ENCODE assay signal across 23 cellular contexts in the genomic region with DNA sequence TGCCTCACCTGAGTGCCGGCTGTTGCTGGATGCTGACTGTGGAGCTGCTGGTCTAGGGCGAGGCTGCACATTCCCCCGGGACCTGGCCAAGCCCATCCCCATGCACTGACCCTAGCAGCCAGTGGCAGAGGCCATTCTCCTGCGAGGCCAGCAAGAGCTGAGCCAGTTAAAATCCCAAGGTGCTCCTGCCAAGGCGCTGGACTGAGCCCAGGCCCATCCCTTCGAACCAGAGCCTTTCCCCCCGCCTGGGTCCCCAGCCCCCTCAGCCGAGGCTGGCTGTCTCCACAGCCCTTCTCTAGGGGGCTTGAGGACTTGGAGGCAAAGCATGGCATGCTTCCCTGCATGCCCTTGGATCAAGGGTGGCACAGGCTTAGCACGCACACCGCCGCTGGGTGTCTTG. TPM values are rescaled to one million over a fixed set of nuclear protein-coding genes. Genes with fewer than 3 reads are reported as not detected.
DNase-seq lines count a peak whose midpoint lies in the region; ATAC-seq, FAIRE-seq and TF ChIP-seq lines count a peak whose summit lies in the region.
"Had no signal": no experiment of that assay in that cellular context is flagged by ENCODE, and none has a peak within 500 bp of the region (broad histone marks: within the 10 kb centered on the region; RNA-seq: fewer than 3 reads in every experiment).

No MANE protein-coding gene starts in this region.

- 91 to 92% methylated on average over 11 of the region's 11 CpGs for WGBS in heart right ventricle, 2 donors

- 0 out of 2 replicates have a peak, but pooled peaks cover 4% of the 10 kb centered on the region for H3F3A ChIP-seq in GM23338 (replicated peaks; ENCODE audit: low read depth)

- no peak overlapping the region for H2AFZ ChIP-seq in GM23338

- H3K4me1 ChIP-seq in heart right ventricle (peaks cover 23 to 76% (median 47%) of the 10 kb centered on the region in 9 donors), kidney (ENCODE audit: control insufficient read depth in 1 of 2, insufficient read depth in 1 of 2, low read depth in 1 of 2, low read length in 2 of 2) (peaks cover 15 to 61% of the 10 kb centered on the region in 2 donors), skeletal muscle tissue (ENCODE audit: control insufficient read depth in 3 of 3, insufficient read depth in 3 of 3, low read length in 3 of 3) (peaks cover 35 to 45% (median 41%) of the 10 kb centered on the region in 3 donors), GM23338 (ENCODE audit: insufficient read depth) (peaks cover 10% of the 10 kb centered on the region; the same call in 1 of the 2 replicates)

- FAIRE-seq in kidney (lab: Jason Lieb, UNC) = no peak
- FAIRE-seq in H54 (lab: Jason Lieb, UNC) = no peak
- FAIRE-seq: RCC 7860 had no signal

- no peak overlapping the region for H3K4me2 ChIP-seq in GM23338

- no peaks in the 10 kb centered on the region for H4K20me1 ChIP-seq in GM23338 (replicated peaks; ENCODE audit: insufficient read depth)

- H3K27ac ChIP-seq in heart right ventricle (peak overlapping the region in 1 of 10 donors; percentile 81), kidney (ENCODE audit: low read depth in 2 of 2, low read length in 2 of 2) (no peak overlapping the region), skeletal muscle tissue (ENCODE audit: low read depth, low read length) (no peak overlapping the region), GM23338 (ENCODE audit: low read depth) (no peak overlapping the region)
- H3K27ac ChIP-seq: SK-N-MC had no signal

- H3K36me3 Mint-ChIP-seq in GM23338 (ENCODE audit: low read depth) = no peaks in the 10 kb centered on the region
- H3K36me3 Mint-ChIP-seq: CD8-positive, alpha-beta T cell had no signal

- peaks cover 29% of the 10 kb centered on the region for H3K4me1 Mint-ChIP-seq in GM23338

- H3K36me3 ChIP-seq in heart right ventricle (peaks cover 0 to 5% (median 0%) of the 10 kb centered on the region in 9 donors), H7 (replicated peaks; ENCODE audit: control insufficient read depth, insufficient read depth, low read length) (no peaks in the 10 kb centered on the region), kidney (ENCODE audit: control insufficient read depth in 1 of 2, insufficient read depth in 2 of 2, low read length in 2 of 2) (peaks cover 0 to 4% of the 10 kb centered on the region in 2 donors), skeletal muscle tissue (ENCODE audit: control insufficient read depth in 3 of 3, insufficient read depth in 3 of 3, low read length in 3 of 3) (peaks cover 0 to 2% (median 0%) of the 10 kb centered on the region in 3 donors), GM23338 (ENCODE audit: insufficient read depth) (no peaks in the 10 kb centered on the region)
- H3K36me3 ChIP-seq: BE2C had no signal

- H3K27ac Mint-ChIP-seq in GM23338 = no peak overlapping the region
- H3K27ac Mint-ChIP-seq: CD8-positive, alpha-beta T cell had no signal

- H3K9me3 Mint-ChIP-seq in GM23338 = no peaks in the 10 kb centered on the region
- H3K9me3 Mint-ChIP-seq: CD8-positive, alpha-beta T cell had no signal

- DNase-seq in heart right ventricle (no peak), cardiac septum (ENCODE audit: low spot score) (no peak), H7 (peak; percentile 55), kidney (no peak), H54 (ENCODE audit: insufficient read length, low spot score) (no peak), activated gamma-delta T cell (lab: John Stamatoyannopoulos, UW) (no peak), GM23338 (ENCODE audit: low spot score) (no peak)
- DNase-seq: BE2C; CD8-positive, alpha-beta T cell; DMS79 treated with DMSO at 0.1 percent for 48 hours; HCEC 1CT; NCI-H1092 treated with DMSO at 0.1 percent for 48 hours; NCI-H146; NCI-H2081; NCI-H446 treated with DMSO at 0.1 percent for 48 hours; NCI-H748 treated with DMSO at 0.1 percent for 48 hours; SHP77 had no signal

- ATAC-seq in heart right ventricle (no peak), GM23338 (no peak)
- ATAC-seq: CD8-positive, alpha-beta T cell had no signal

- H3K4me3 ChIP-seq in heart right ventricle = peak overlapping the region in 6 of 10 donors; percentile 51 to 60 (median 59)
- no peak overlapping the region for H3K4me3 ChIP-seq in H7 (ENCODE audit: insufficient read depth, low read depth, low read length)
- peak overlapping the region; percentile 34 to 55 for H3K4me3 ChIP-seq in kidney (ENCODE audit: low read length in 2 of 2)
- peak overlapping the region in 2 of 3 donors; percentile 21 to 61 for H3K4me3 ChIP-seq in skeletal muscle tissue (ENCODE audit: low read length in 3 of 3)
- no peak overlapping the region for H3K4me3 ChIP-seq in GM23338
- H3K4me3 ChIP-seq: SK-N-MC had no signal

- H3K9me2 ChIP-seq in GM23338 (ENCODE audit: insufficient read depth) = no peaks in the 10 kb centered on the region

- H3K79me2 ChIP-seq in GM23338 (replicated peaks; ENCODE audit: insufficient read depth) = no peaks in the 10 kb centered on the region

- H3K9me3 ChIP-seq in heart right ventricle (no peaks in the 10 kb centered on the region), kidney (ENCODE audit: control insufficient read depth in 1 of 2, low read length in 2 of 2) (no peaks in the 10 kb centered on the region), skeletal muscle tissue (ENCODE audit: control insufficient read depth in 3 of 3, low read length in 3 of 3) (no peaks in the 10 kb centered on the region)
- H3K9me3 ChIP-seq: BE2C had no signal

- H3K4me3 Mint-ChIP-seq in GM23338 = no peak overlapping the region

- peaks cover 0 to 35% (median 0%) of the 10 kb centered on the region in 7 donors for H3K27me3 ChIP-seq in heart right ventricle
- peaks cover 1% of the 10 kb centered on the region; the same call in 1 of the 2 replicates for H3K27me3 ChIP-seq in H7 (ENCODE audit: control insufficient read depth, insufficient read depth, low read length)
- H3K27me3 ChIP-seq in skeletal muscle tissue (ENCODE audit: control insufficient read depth in 3 of 3, insufficient read depth in 3 of 3, low read length in 3 of 3) = peaks cover 10 to 63% (median 37%) of the 10 kb centered on the region in 3 donors
- H3K27me3 ChIP-seq in GM23338 (ENCODE audit: insufficient read depth) = peaks cover 9% of the 10 kb centered on the region; the same call in 1 of the 2 replicates
- H3K27me3 ChIP-seq: BE2C had no signal

- H3K9ac ChIP-seq in kidney (ENCODE audit: low read length in 2 of 2) (peak overlapping the region in 1 of 2 donors; percentile 34), skeletal muscle tissue (ENCODE audit: low read depth in 1 of 3, low read length in 3 of 3) (peak overlapping the region in 2 of 3 donors; percentile 33 to 45)

- peaks cover 24% of the 10 kb centered on the region for H3K27me3 Mint-ChIP-seq in GM23338 (ENCODE audit: insufficient read depth, low read depth, poor library complexity)

- TF ChIP-seq CTCF in heart right ventricle (IDR thresholded peaks at IDR 0.05) (no peak), kidney (IDR thresholded peaks at IDR 0.05; ENCODE audit: borderline replicate concordance, extremely low read depth, insufficient read depth) (no peak), GM23338 (conservative IDR thresholded peaks at IDR 0.05; ENCODE audit: low read depth in 2 of 2) (no peak)

- no peak for TF ChIP-seq POLR2A in H54 (IDR thresholded peaks at IDR 0.05; ENCODE audit: low read depth, low read length)

- intact Hi-C loops in heart right ventricle (cut with DNase I) (loop anchor here in 2 of 10 donors (2.0 to 5.0 kb wide), 2 partner anchors 41 to 183 kb away; no protein-coding TSS in a partner anchor), cardiac septum (cut with DNase I) (no loop called here), kidney (cut with DNase I) (no loop called here)

RNA-seq across cellular contexts. Expression of a gene that starts 1.6 kb away (rescaled TPM):
- total RNA-seq in heart right ventricle = 1 to 10 TPM; 2.0 to 9.1 (median 4.3) TPM
- 1 to 10 TPM; 4.9 to 7.5 TPM for polyA plus RNA-seq in heart right ventricle
- total RNA-seq in cardiac septum = 9.6 TPM
- 0.42 and 0.70 TPM in 2 replicates for total RNA-seq in H7 (2014; rRNA removed; shearing (Covaris generic))
- 32.1 TPM for total RNA-seq in kidney
- polyA plus RNA-seq in kidney (ENCODE audit: insufficient read depth, low read depth, low replicate concordance) = 20.0 TPM
- total RNA-seq in skeletal muscle tissue = 4.7 TPM
- 0.66 and 1.1 TPM in 2 replicates for total RNA-seq in GM23338 (2014; rRNA removed; shearing (Covaris generic))
- 0.15 and 0.21 TPM in 2 replicates for polyA plus RNA-seq in GM23338 (2016; fragmentation: Nextera tagmentation; extraction: Ambion mirVana)
- total RNA-seq: LHCN-M2 had no signal

RNA-seq across cellular contexts. Expression of a gene that starts 11.3 kb away (rescaled TPM):
- total RNA-seq in heart right ventricle (not detected), cardiac septum (not detected), kidney (not detected), skeletal muscle tissue (8.9 TPM)
- polyA plus RNA-seq in heart right ventricle (not detected), kidney (ENCODE audit: insufficient read depth, low read depth, low replicate concordance) (not detected), GM23338 (2016; fragmentation: Nextera tagmentation; extraction: Ambion mirVana) (0.54 TPM in 1 of 2 replicates, not detected in the other)
- total RNA-seq in H7 (2014; rRNA removed; shearing (Covaris generic)) = not detected in 2 replicates
- not detected in 2 replicates for total RNA-seq in GM23338 (2014; rRNA removed; shearing (Covaris generic))
- total RNA-seq: A172; CD8-positive, alpha-beta T cell; OCI-LY7 had no signal

RNA-seq across cellular contexts. Expression of a gene that starts 57.2 kb away (rescaled TPM):
- total RNA-seq in heart right ventricle (1 to 10 TPM; 1.3 to 7.0 (median 2.2) TPM), cardiac septum (3.6 TPM), kidney (5.8 TPM), skeletal muscle tissue (0.52 TPM)
- polyA plus RNA-seq in heart right ventricle (1 to 10 TPM; 4.9 to 5.6 TPM), kidney (ENCODE audit: insufficient read depth, low read depth, low replicate concordance) (2.5 TPM), GM23338 (2016; fragmentation: Nextera tagmentation; extraction: Ambion mirVana) (17.5 and 17.6 TPM in 2 replicates)
- 13.8 and 18.2 TPM in 2 replicates for total RNA-seq in H7 (2014; rRNA removed; shearing (Covaris generic))
- total RNA-seq in GM23338 (2014; rRNA removed; shearing (Covaris generic)) = 30.9 and 39.3 TPM in 2 replicates

Comparison
In these comparisons a context has a peak if more than half of its experiments do, and no peak if none do; other contexts are left out.
1. H3K4me3 ChIP-seq: peak in heart right ventricle (6 of 10), kidney (2 of 2) and skeletal muscle tissue (2 of 3); none in H7 (single experiment) and GM23338 (single experiment).